20 cellular contexts compared by ENCODE assay signal in genomic region chr6:47967843-47968242, GRCh38.
DNase-seq lines count a peak whose midpoint lies in the region; ATAC-seq and TF ChIP-seq lines count a peak whose summit lies in the region.
"Had no signal": no experiment of that assay in that cellular context is flagged by ENCODE, and none has a peak within 500 bp of the region (broad histone marks: within the 10 kb centered on the region; RNA-seq: fewer than 3 reads in every experiment).

No MANE protein-coding gene starts in this region.

- WGBS in mammary epithelial cell (ENCODE audit: low coverage, missing lambda C conversion rate), result 40% methylated on average over 2 of the region's 2 CpGs
- WGBS in esophagus squamous epithelium, 2 donors, result 35 to 39% methylated on average over 2 of the region's 2 CpGs

- TF ChIP-seq CTCF in mammary epithelial cell (conservative IDR thresholded peaks at IDR 0.05 in 1 of 2, IDR thresholded peaks at IDR 0.05 in 1 of 2; ENCODE audit: extremely low read depth in 1 of 2, insufficient read depth in 1 of 2, low read depth in 1 of 2, low read length in 2 of 2) (no peak), esophagus squamous epithelium (IDR thresholded peaks at IDR 0.05) (no peak)

- no peaks in the 10 kb centered on the region for H3K27me3 ChIP-seq in mammary epithelial cell (ENCODE audit: insufficient read depth, low read length)
- no peaks in the 10 kb centered on the region for H3K27me3 ChIP-seq in esophagus squamous epithelium
- no peaks in the 10 kb centered on the region for H3K27me3 ChIP-seq in effector memory CD4-positive, alpha-beta T cell (replicated peaks; ENCODE audit: control insufficient read depth, insufficient read depth, low read length, poor library complexity, severe bottlenecking)
- H3K27me3 ChIP-seq: neural progenitor cell, thyroid gland had no signal

- H3K27ac ChIP-seq in mammary epithelial cell (ENCODE audit: insufficient read depth, low read depth, low read length), result no peak overlapping the region
- no peak overlapping the region for H3K27ac ChIP-seq in esophagus squamous epithelium
- H3K27ac ChIP-seq in effector memory CD4-positive, alpha-beta T cell (ENCODE audit: insufficient read depth, low read length, poor library complexity, severe bottlenecking), result no peak overlapping the region
- H3K27ac ChIP-seq: neural progenitor cell, thyroid gland had no signal

- peak; percentile 87 for ATAC-seq in GM18502 (IDR thresholded peaks at IDR 0.05; ENCODE audit: poor library complexity, unreplicated experiment)
- peak; percentile 44 for ATAC-seq in GM21723 (IDR thresholded peaks at IDR 0.05; ENCODE audit: unreplicated experiment)
- peak; percentile 72 for ATAC-seq in HG03378 (IDR thresholded peaks at IDR 0.05; ENCODE audit: unreplicated experiment)
- no peak for ATAC-seq in GM19452 (IDR thresholded peaks at IDR 0.05; ENCODE audit: unreplicated experiment)
- ATAC-seq: HCT116, right cardiac atrium had no signal

- H3K4me1 ChIP-seq in mammary epithelial cell (ENCODE audit: insufficient read depth, low read length) (no peaks in the 10 kb centered on the region), esophagus squamous epithelium (no peaks in the 10 kb centered on the region)
- H3K4me1 ChIP-seq in effector memory CD4-positive, alpha-beta T cell (ENCODE audit: control insufficient read depth, insufficient read depth, low read length, poor library complexity, severe bottlenecking), result no peaks in the 10 kb centered on the region
- H3K4me1 ChIP-seq: neural progenitor cell had no signal

- CTCF ChIA-PET in mammary epithelial cell (lab: Charles Lee; ENCODE audit: low non-redundant PET), result no interaction called here

- no peak overlapping the region for H3K9ac ChIP-seq in mammary epithelial cell (ENCODE audit: insufficient read depth, low read length)
- H3K9ac ChIP-seq: neural progenitor cell had no signal

- no peaks in the 10 kb centered on the region for H3K79me2 ChIP-seq in mammary epithelial cell (ENCODE audit: insufficient read depth, low read length)

- no peak overlapping the region for H3K4me2 ChIP-seq in mammary epithelial cell (ENCODE audit: insufficient read depth, low read depth, low read length)
- H3K4me2 ChIP-seq: neural progenitor cell had no signal

- intact Hi-C loops in mammary epithelial cell (cut with micrococcal nuclease) (no loop called here), esophagus squamous epithelium (cut with DNase I) (no loop called here)

- no peak overlapping the region for H3K4me3 ChIP-seq in mammary epithelial cell (replicated peaks in 1 of 3; ENCODE audit: insufficient read depth in 1 of 3, low read depth in 2 of 3, low read length in 3 of 3)
- no peak overlapping the region for H3K4me3 ChIP-seq in esophagus squamous epithelium
- no peak overlapping the region for H3K4me3 ChIP-seq in effector memory CD4-positive, alpha-beta T cell (ENCODE audit: insufficient read depth, low read depth, low read length, poor library complexity, severe bottlenecking)
- H3K4me3 ChIP-seq: neural progenitor cell, thyroid gland had no signal

- dilution Hi-C loops in mammary epithelial cell (cut with HindIII; ENCODE audit: low sequenced_read_pairs), result no loop called here

- in situ Hi-C loops in mammary epithelial cell (cut with MboI; ENCODE audit: low sequenced_read_pairs in 2 of 2), result no loop called here

- H3K9me3 ChIP-seq in mammary epithelial cell (replicated peaks; ENCODE audit: insufficient read depth, low read length) (no peaks in the 10 kb centered on the region), esophagus squamous epithelium (no peaks in the 10 kb centered on the region)
- H3K9me3 ChIP-seq in effector memory CD4-positive, alpha-beta T cell (ENCODE audit: control insufficient read depth, low read length), result no peaks in the 10 kb centered on the region
- H3K9me3 ChIP-seq: thyroid gland had no signal

- H4K20me1 ChIP-seq in mammary epithelial cell (ENCODE audit: insufficient read depth, low read length), result no peaks in the 10 kb centered on the region

- DNase-seq in mammary epithelial cell (peak; percentile 29), esophagus squamous epithelium (lab: John Stamatoyannopoulos, UW) (no peak), NCI-H2171 (lab: John Stamatoyannopoulos, UW) (no peak)
- no peak for DNase-seq in effector memory CD4-positive, alpha-beta T cell
- DNase-seq: activated CD4-positive, alpha-beta T cell treated with anti-CD3 and anti-CD28 coated beads, Interleukin-2, amount 50 U/mL, for 48 hours; amniotic stem cell; COR-L47; KBM-7; kidney; NCI-H1417; NCI-H345; right cardiac atrium; stimulated activated CD4-positive, alpha-beta T cell treated with anti-CD3 and anti-CD28 coated beads, Interleukin-2, amount 100 ng/mL, for 24 hours; thyroid gland had no signal

- BruUV-seq in mammary epithelial cell (replicated peaks; lab: Mats Ljungman, UMichigan), result no TSS peak

- H3K36me3 ChIP-seq in mammary epithelial cell (ENCODE audit: insufficient read depth, low read length) (no peaks in the 10 kb centered on the region), esophagus squamous epithelium (no peaks in the 10 kb centered on the region)
- no peaks in the 10 kb centered on the region for H3K36me3 ChIP-seq in effector memory CD4-positive, alpha-beta T cell (ENCODE audit: control insufficient read depth, insufficient read depth, low read length)
- H3K36me3 ChIP-seq: neural progenitor cell, thyroid gland had no signal

- no peak overlapping the region for H2AFZ ChIP-seq in mammary epithelial cell (ENCODE audit: low read depth, low read length)
- H2AFZ ChIP-seq: neural progenitor cell had no signal

- no peak for TF ChIP-seq POLR2A in esophagus squamous epithelium (IDR thresholded peaks at IDR 0.05)
